Comparison of ENCODE assay signal across 13 cellular contexts in genomic region chr1:46556822-46557221, GRCh38. TPM values are rescaled to one million over a fixed set of nuclear protein-coding genes. Genes with fewer than 3 reads are reported as not detected.
DNase-seq lines count a peak whose midpoint lies in the region; ATAC-seq and TF ChIP-seq lines count a peak whose summit lies in the region.
"Had no signal": no experiment of that assay in that cellular context is flagged by ENCODE, and none has a peak within 500 bp of the region (broad histone marks: within the 10 kb centered on the region; RNA-seq: fewer than 3 reads in every experiment).

No MANE protein-coding gene starts in this region.

- POLR2A ChIA-PET in CD8-positive, alpha-beta T cell (lab: Charles Lee): no interaction called here

- DNase-seq in DMS153 (lab: John Stamatoyannopoulos, UW) (peak; percentile 68), LHCN-M2 (ENCODE audit: low read depth) (peak; percentile 88), astrocyte of the spinal cord (ENCODE audit: low read depth, low spot score) (peak; percentile 42), lower lobe of right lung (no peak), dedifferentiated amniotic fluid mesenchymal stem cell (ENCODE audit: extremely low spot score) (no peak), dorsolateral prefrontal cortex (no peak)
- no peak for DNase-seq in CD8-positive, alpha-beta T cell
- DNase-seq: NCI-H1417, uterus had no signal

- no peaks in the 10 kb centered on the region for H3K4me1 ChIP-seq in lower lobe of right lung
- no peaks in the 10 kb centered on the region for H3K4me1 ChIP-seq in CD8-positive, alpha-beta T cell (ENCODE audit: insufficient read depth, low read length)
- H3K4me1 ChIP-seq: uterus had no signal

- ATAC-seq in lower lobe of right lung (peak; percentile 27 to 34), GM19351 (IDR thresholded peaks at IDR 0.05; ENCODE audit: unreplicated experiment) (no peak)
- no peak for ATAC-seq in CD8-positive, alpha-beta T cell
- ATAC-seq: activated CD4-positive, CD25-positive, alpha-beta regulatory T cell treated with anti-CD3 and anti-CD28 coated beads, Interleukin-2, amount 50 U/mL, for 24 hours; left lobe of liver had no signal

- no peak overlapping the region for H3K4me3 Mint-ChIP-seq in CD8-positive, alpha-beta T cell
- H3K4me3 Mint-ChIP-seq: activated naive CD8-positive, alpha-beta T cell had no signal

- peaks cover 2% of the 10 kb centered on the region for H3K27me3 Mint-ChIP-seq in CD8-positive, alpha-beta T cell (ENCODE audit: low read depth)
- H3K27me3 Mint-ChIP-seq: activated naive CD8-positive, alpha-beta T cell had no signal

- no peaks in the 10 kb centered on the region for H3K9me3 ChIP-seq in lower lobe of right lung
- H3K9me3 ChIP-seq in CD8-positive, alpha-beta T cell (ENCODE audit: low read length): no peaks in the 10 kb centered on the region
- H3K9me3 ChIP-seq: uterus had no signal

- H3K4me3 ChIP-seq in astrocyte of the spinal cord (ENCODE audit: low read depth, low read length) (no peak overlapping the region), lower lobe of right lung (no peak overlapping the region), dorsolateral prefrontal cortex (no peak overlapping the region)
- no peak overlapping the region for H3K4me3 ChIP-seq in CD8-positive, alpha-beta T cell (ENCODE audit: low read depth, low read length)
- H3K4me3 ChIP-seq: uterus had no signal

- TF ChIP-seq CTCF in astrocyte of the spinal cord (IDR thresholded peaks at IDR 0.05; ENCODE audit: low read depth, low read length): no peak
- TF ChIP-seq CTCF in lower lobe of right lung (IDR thresholded peaks at IDR 0.05): no peak
- TF ChIP-seq CTCF in dorsolateral prefrontal cortex (IDR thresholded peaks at IDR 0.05 in 54 of 56, conservative IDR thresholded peaks at IDR 0.05 in 2 of 56; ENCODE audit: low read depth in 1 of 56, partially characterized antibody in 56 of 56): no peak
- no peak for TF ChIP-seq CTCF in CD8-positive, alpha-beta T cell (IDR thresholded peaks at IDR 0.05)

- no peak overlapping the region for H3K27ac ChIP-seq in lower lobe of right lung
- peak overlapping the region in 19 of 59 donors; percentile 0 to 82 (median 60) for H3K27ac ChIP-seq in dorsolateral prefrontal cortex
- no peak overlapping the region for H3K27ac ChIP-seq in CD8-positive, alpha-beta T cell (ENCODE audit: low read depth, low read length)
- H3K27ac ChIP-seq: uterus had no signal

- in situ Hi-C loops in astrocyte of the spinal cord (cut with HindIII; ENCODE audit: low sequenced_read_pairs): no loop called here

- CTCF ChIA-PET in CD8-positive, alpha-beta T cell (lab: Charles Lee): no interaction called here

- H3K27me3 ChIP-seq in lower lobe of right lung (ENCODE audit: low read depth) (no peaks in the 10 kb centered on the region), dorsolateral prefrontal cortex (no peaks in the 10 kb centered on the region)
- H3K27me3 ChIP-seq in CD8-positive, alpha-beta T cell (ENCODE audit: insufficient read depth, low read length): no peaks in the 10 kb centered on the region
- H3K27me3 ChIP-seq: uterus had no signal

- H3K9me3 Mint-ChIP-seq in CD8-positive, alpha-beta T cell: no peaks in the 10 kb centered on the region

- H3K27ac Mint-ChIP-seq in CD8-positive, alpha-beta T cell: no peak overlapping the region
- H3K27ac Mint-ChIP-seq: activated naive CD8-positive, alpha-beta T cell had no signal

- H3K36me3 ChIP-seq in lower lobe of right lung: peaks cover 41% of the 10 kb centered on the region
- H3K36me3 ChIP-seq in CD8-positive, alpha-beta T cell (ENCODE audit: insufficient read depth, low read length): no peaks in the 10 kb centered on the region
- H3K36me3 ChIP-seq: uterus had no signal

- H3K4me1 Mint-ChIP-seq in CD8-positive, alpha-beta T cell (ENCODE audit: low read depth): no peaks in the 10 kb centered on the region

- intact Hi-C loops in lower lobe of right lung (cut with DNase I): no loop called here
- intact Hi-C loops in dorsolateral prefrontal cortex (cut with DNase I): no loop called here
- intact Hi-C loops in CD8-positive, alpha-beta T cell (cut with DNase I, micrococcal nuclease): no loop called here

- peaks cover 37% of the 10 kb centered on the region for H3K36me3 Mint-ChIP-seq in CD8-positive, alpha-beta T cell
- H3K36me3 Mint-ChIP-seq: activated naive CD8-positive, alpha-beta T cell had no signal

RNA-seq across cellular contexts. Expression of gene KNCN, which starts 5.4 kb away (rescaled TPM):
- not detected in 2 replicates for total RNA-seq in LHCN-M2 (2014; rRNA removed)
- polyA plus RNA-seq in LHCN-M2 (2012): not detected
- not detected for total RNA-seq in lower lobe of right lung
- 1 to 10 TPM in 76 of 120 experiments, under 1 TPM in 43, not detected in 1; 0.23 to 3.5 (median 1.2) TPM for total RNA-seq in dorsolateral prefrontal cortex
- total RNA-seq in CD8-positive, alpha-beta T cell: not detected
- total RNA-seq: left lobe of liver, uterus had no signal

RNA-seq across cellular contexts. Expression of gene MKNK1, which starts 47.2 kb away (rescaled TPM):
- 7.3 and 12.6 TPM in 2 replicates for total RNA-seq in LHCN-M2 (2014; rRNA removed)
- polyA plus RNA-seq in LHCN-M2 (2012): 18.9 TPM
- total RNA-seq in lower lobe of right lung: 77.6 TPM
- 100 to 1,000 TPM in 4 of 120 experiments, 10 to 100 TPM in 116; 35.7 to 124 (median 71.0) TPM for total RNA-seq in dorsolateral prefrontal cortex
- total RNA-seq in CD8-positive, alpha-beta T cell: 10 to 100 TPM; 30.3 to 30.6 TPM

RNA-seq across cellular contexts. Expression of gene MOB3C, which starts 59.8 kb away (rescaled TPM):
- 5.5 and 10.8 TPM in 2 replicates for total RNA-seq in LHCN-M2 (2014; rRNA removed)
- polyA plus RNA-seq in LHCN-M2 (2012): 4.2 TPM
- 30.2 TPM for total RNA-seq in lower lobe of right lung
- 10 to 100 TPM in 64 of 120 experiments, 1 to 10 TPM in 56; 5.7 to 25.1 (median 10.2) TPM for total RNA-seq in dorsolateral prefrontal cortex
- 1 to 10 TPM; 8.0 to 8.6 TPM for total RNA-seq in CD8-positive, alpha-beta T cell

Comparison
In these comparisons a context has a peak if more than half of its experiments do, and no peak if none do; other contexts are left out.
1. DNase-seq: peak in DMS153 (single experiment), LHCN-M2 (single experiment) and astrocyte of the spinal cord (single experiment); none in lower lobe of right lung (single experiment), dedifferentiated amniotic fluid mesenchymal stem cell (single experiment), dorsolateral prefrontal cortex (0 of 10) and CD8-positive, alpha-beta T cell (0 of 7).
2. ATAC-seq: peak in lower lobe of right lung (2 of 2); none in CD8-positive, alpha-beta T cell (single experiment) and GM19351 (single experiment).